In genomic region chr17:42512246-42512645, GRCh38 we compare ENCODE assay signal across 13 cellular contexts. TPM values are rescaled to one million over a fixed set of nuclear protein-coding genes. Genes with fewer than 3 reads are reported as not detected.
DNase-seq lines count a peak whose midpoint lies in the region; ATAC-seq and TF ChIP-seq lines count a peak whose summit lies in the region.
"Had no signal": no experiment of that assay in that cellular context is flagged by ENCODE, and none has a peak within 500 bp of the region (broad histone marks: within the 10 kb centered on the region; RNA-seq: fewer than 3 reads in every experiment).

No MANE protein-coding gene starts in this region.

- H3K36me3 Mint-ChIP-seq in activated T-helper 17 cell treated with anti-CD3 and anti-CD28 coated beads, Interleukin-2, amount 50 U/mL, for 72 hours (ENCODE audit: low read depth), result peaks cover 23% of the 10 kb centered on the region
- peaks cover 78% of the 10 kb centered on the region for H3K36me3 Mint-ChIP-seq in stimulated activated memory B cell treated with anti-CD40 and anti-IgM and Interleukin-4, amounts not matched to agents 10 μg/mL and 1 μg/mL and 100 μg/mL, for 72 hours

- no peaks in the 10 kb centered on the region for H4K20me1 ChIP-seq in hepatocyte (ENCODE audit: insufficient read depth, poor library complexity, severe bottlenecking)

- no peaks in the 10 kb centered on the region for H3K27me3 ChIP-seq in hepatocyte
- H3K27me3 ChIP-seq in MG63, result no peaks in the 10 kb centered on the region
- H3K27me3 ChIP-seq: brain microvascular endothelial cell had no signal

- no peak overlapping the region for H2AFZ ChIP-seq in hepatocyte

- no peak overlapping the region for H3K4me3 Mint-ChIP-seq in activated T-helper 17 cell treated with anti-CD3 and anti-CD28 coated beads, Interleukin-2, amount 50 U/mL, for 72 hours
- no peak overlapping the region for H3K4me3 Mint-ChIP-seq in stimulated activated memory B cell treated with anti-CD40 and anti-IgM and Interleukin-4, amounts not matched to agents 10 μg/mL and 1 μg/mL and 100 μg/mL, for 72 hours
- H3K4me3 Mint-ChIP-seq: activated CD4-positive, alpha-beta T cell treated with anti-CD3 and anti-CD28 coated beads, Interleukin-2, amount 10 ng/mL, durations not matched to agents 7 days and 5 days had no signal

- peaks cover 6% of the 10 kb centered on the region for H3K4me1 Mint-ChIP-seq in activated T-helper 17 cell treated with anti-CD3 and anti-CD28 coated beads, Interleukin-2, amount 50 U/mL, for 72 hours
- peaks cover 48% of the 10 kb centered on the region for H3K4me1 Mint-ChIP-seq in stimulated activated memory B cell treated with anti-CD40 and anti-IgM and Interleukin-4, amounts not matched to agents 10 μg/mL and 1 μg/mL and 100 μg/mL, for 72 hours

- H3K4me1 ChIP-seq in hepatocyte (ENCODE audit: insufficient read depth), result peaks cover 14% of the 10 kb centered on the region

- H3K9me2 ChIP-seq in hepatocyte (replicated peaks; ENCODE audit: insufficient read depth), result no peaks in the 10 kb centered on the region

- H3K27me3 Mint-ChIP-seq in activated T-helper 17 cell treated with anti-CD3 and anti-CD28 coated beads, Interleukin-2, amount 50 U/mL, for 72 hours, result no peaks in the 10 kb centered on the region
- no peaks in the 10 kb centered on the region for H3K27me3 Mint-ChIP-seq in stimulated activated memory B cell treated with anti-CD40 and anti-IgM and Interleukin-4, amounts not matched to agents 10 μg/mL and 1 μg/mL and 100 μg/mL, for 72 hours
- H3K27me3 Mint-ChIP-seq: activated CD4-positive, alpha-beta T cell treated with anti-CD3 and anti-CD28 coated beads, Interleukin-2, amount 10 ng/mL, durations not matched to agents 7 days and 5 days had no signal

- H3K79me2 ChIP-seq in hepatocyte, result no peaks in the 10 kb centered on the region

- H3K27ac Mint-ChIP-seq in activated T-helper 17 cell treated with anti-CD3 and anti-CD28 coated beads, Interleukin-2, amount 50 U/mL, for 72 hours, result peak overlapping the region; percentile 48
- H3K27ac Mint-ChIP-seq in stimulated activated memory B cell treated with anti-CD40 and anti-IgM and Interleukin-4, amounts not matched to agents 10 μg/mL and 1 μg/mL and 100 μg/mL, for 72 hours, result peak overlapping the region; percentile 33
- H3K27ac Mint-ChIP-seq: activated CD4-positive, alpha-beta T cell treated with anti-CD3 and anti-CD28 coated beads, Interleukin-2, amount 10 ng/mL, durations not matched to agents 7 days and 5 days had no signal

- ATAC-seq in activated T-helper 17 cell treated with anti-CD3 and anti-CD28 coated beads, Interleukin-2, amount 50 U/mL, for 72 hours (replicated peaks), result no peak
- no peak for ATAC-seq in stimulated activated memory B cell treated with anti-CD40 and anti-IgM and Interleukin-4, amounts not matched to agents 10 μg/mL and 1 μg/mL and 100 μg/mL, for 72 hours
- ATAC-seq: PC-3 had no signal

- H3K36me3 ChIP-seq in hepatocyte (replicated peaks; ENCODE audit: insufficient read depth, low read depth) (no peaks in the 10 kb centered on the region), MG63 (peaks cover 43% of the 10 kb centered on the region)

- no peak overlapping the region for H3K4me2 ChIP-seq in hepatocyte

- DNase-seq in hepatocyte (ENCODE audit: low spot score) (no peak), MG63 (no peak), DMS153 treated with DMSO at 0.1 percent for 48 hours (lab: John Stamatoyannopoulos, UW; ENCODE audit: unreplicated experiment) (no peak), H4 (ENCODE audit: low spot score) (no peak)
- DNase-seq: activated CD4-positive, alpha-beta T cell treated with anti-CD3 and anti-CD28 coated beads, Interleukin-2, amount 10 ng/mL, durations not matched to agents 7 days and 5 days; brain microvascular endothelial cell; DMS79; NCI-H226; PC-3; T-helper 1 cell had no signal

- H3K4me3 ChIP-seq in hepatocyte (no peak overlapping the region), MG63 (no peak overlapping the region)

- TF ChIP-seq CTCF in hepatocyte (IDR thresholded peaks at IDR 0.05; ENCODE audit: poor library complexity), result no peak

- 87% methylated on average over 9 of the region's 9 CpGs for WGBS in hepatocyte (ENCODE audit: low lambda C conversion rate, missing lambda C conversion rate)

- H3K9me3 ChIP-seq in hepatocyte (ENCODE audit: low read depth) (no peaks in the 10 kb centered on the region), MG63 (no peaks in the 10 kb centered on the region)

- no peaks in the 10 kb centered on the region for H3K9me3 Mint-ChIP-seq in activated T-helper 17 cell treated with anti-CD3 and anti-CD28 coated beads, Interleukin-2, amount 50 U/mL, for 72 hours
- H3K9me3 Mint-ChIP-seq in stimulated activated memory B cell treated with anti-CD40 and anti-IgM and Interleukin-4, amounts not matched to agents 10 μg/mL and 1 μg/mL and 100 μg/mL, for 72 hours, result no peaks in the 10 kb centered on the region
- H3K9me3 Mint-ChIP-seq: activated CD4-positive, alpha-beta T cell treated with anti-CD3 and anti-CD28 coated beads, Interleukin-2, amount 10 ng/mL, durations not matched to agents 7 days and 5 days had no signal

- peak overlapping the region; percentile 55 for H3K27ac ChIP-seq in hepatocyte
- H3K27ac ChIP-seq: brain microvascular endothelial cell, epithelial cell of prostate had no signal

RNA-seq across cellular contexts. Expression of gene NAGLU, which starts 23.8 kb away (rescaled TPM):
- total RNA-seq in activated T-helper 17 cell treated with anti-CD3 and anti-CD28 coated beads, Interleukin-2, amount 50 U/mL, for 72 hours, result 10 to 100 TPM in 1 of 2 donors, 1 to 10 TPM in 1; 8.4 to 11.0 TPM
- total RNA-seq in hepatocyte, result 76.4 and 78.1 TPM in 2 replicates
- polyA plus RNA-seq in hepatocyte, result 121 and 152 TPM in 2 replicates
- 18.5 and 46.4 TPM in 2 replicates for total RNA-seq in MG63 (2014; rRNA removed; shearing (Covaris generic); ENCODE audit: low replicate concordance)
- 18.7 and 35.1 TPM in 2 replicates for total RNA-seq in H4 (2014; rRNA removed; shearing (Covaris generic))

RNA-seq across cellular contexts. Expression of gene HSD17B1, which starts 40.5 kb away (rescaled TPM):
- total RNA-seq in activated T-helper 17 cell treated with anti-CD3 and anti-CD28 coated beads, Interleukin-2, amount 50 U/mL, for 72 hours, result under 1 TPM; 0.82 to 0.90 TPM
- 0.12 and 2.7 TPM in 2 replicates for total RNA-seq in hepatocyte
- 4.8 and 6.6 TPM in 2 replicates for polyA plus RNA-seq in hepatocyte
- total RNA-seq in MG63 (2014; rRNA removed; shearing (Covaris generic); ENCODE audit: low replicate concordance), result 0.59 and 2.8 TPM in 2 replicates
- 0.47 and 0.48 TPM in 2 replicates for total RNA-seq in H4 (2014; rRNA removed; shearing (Covaris generic))

RNA-seq across cellular contexts. Expression of gene COASY, which starts 49.7 kb away (rescaled TPM):
- 100 to 1,000 TPM in 1 of 2 donors, 10 to 100 TPM in 1; 76.7 to 108 TPM for total RNA-seq in activated T-helper 17 cell treated with anti-CD3 and anti-CD28 coated beads, Interleukin-2, amount 50 U/mL, for 72 hours
- total RNA-seq in hepatocyte, result 27.7 and 33.9 TPM in 2 replicates
- polyA plus RNA-seq in hepatocyte, result 91.6 and 93.9 TPM in 2 replicates
- total RNA-seq in MG63 (2014; rRNA removed; shearing (Covaris generic); ENCODE audit: low replicate concordance), result 7.7 and 12.4 TPM in 2 replicates
- total RNA-seq in H4 (2014; rRNA removed; shearing (Covaris generic)), result 26.8 and 31.9 TPM in 2 replicates

RNA-seq across cellular contexts. Expression of gene ATP6V0A1, which starts 53.6 kb away (rescaled TPM):
- total RNA-seq in activated T-helper 17 cell treated with anti-CD3 and anti-CD28 coated beads, Interleukin-2, amount 50 U/mL, for 72 hours, result 10 to 100 TPM; 14.6 to 44.3 TPM
- 58.3 and 71.4 TPM in 2 replicates for total RNA-seq in hepatocyte
- polyA plus RNA-seq in hepatocyte, result 63.4 and 65.2 TPM in 2 replicates
- 15.9 and 28.0 TPM in 2 replicates for total RNA-seq in MG63 (2014; rRNA removed; shearing (Covaris generic); ENCODE audit: low replicate concordance)
- 20.7 and 21.5 TPM in 2 replicates for total RNA-seq in H4 (2014; rRNA removed; shearing (Covaris generic))

RNA-seq across cellular contexts. Expression of gene MLX, which starts 54.7 kb away (rescaled TPM):
- total RNA-seq in activated T-helper 17 cell treated with anti-CD3 and anti-CD28 coated beads, Interleukin-2, amount 50 U/mL, for 72 hours, result 10 to 100 TPM; 46.2 to 57.8 TPM
- total RNA-seq in hepatocyte, result 29.7 and 34.0 TPM in 2 replicates
- 33.1 and 39.5 TPM in 2 replicates for polyA plus RNA-seq in hepatocyte
- 19.8 and 40.0 TPM in 2 replicates for total RNA-seq in MG63 (2014; rRNA removed; shearing (Covaris generic); ENCODE audit: low replicate concordance)
- 23.2 and 31.9 TPM in 2 replicates for total RNA-seq in H4 (2014; rRNA removed; shearing (Covaris generic))
